In genomic region chr4:100042711-100043110, GRCh38 we compare ENCODE assay signal across 1 cellular context.
TF ChIP-seq lines count a peak whose summit lies in the region.

No MANE protein-coding gene starts in this region.

TF ChIP-seq in HepG2, 621 proteins besides CTCF, POLR2A, EP300 and RAD21 (continued from another document):
- no peak for TF ChIP-seq ZNF609 (CRISPR knock-in tag; IDR thresholded peaks at IDR 0.05; ENCODE audit: borderline replicate concordance)
- no peak for TF ChIP-seq AGO2 (optimal IDR thresholded peaks at IDR 0.05; ENCODE audit: low read depth, low read length)
- no peak for TF ChIP-seq SETDB1 (CRISPR knock-in tag; IDR thresholded peaks at IDR 0.05; ENCODE audit: borderline replicate concordance)
- no peak for TF ChIP-seq TARDBP (CRISPR knock-in tag; IDR thresholded peaks at IDR 0.05)
- TF ChIP-seq JUN (CRISPR knock-in tag; IDR thresholded peaks at IDR 0.05): no peak
- TF ChIP-seq DMAP1 (CRISPR knock-in tag; IDR thresholded peaks at IDR 0.05): no peak
TF ChIP-seq in HepG2: peak in this region for 0.
